In the genomic region with DNA sequence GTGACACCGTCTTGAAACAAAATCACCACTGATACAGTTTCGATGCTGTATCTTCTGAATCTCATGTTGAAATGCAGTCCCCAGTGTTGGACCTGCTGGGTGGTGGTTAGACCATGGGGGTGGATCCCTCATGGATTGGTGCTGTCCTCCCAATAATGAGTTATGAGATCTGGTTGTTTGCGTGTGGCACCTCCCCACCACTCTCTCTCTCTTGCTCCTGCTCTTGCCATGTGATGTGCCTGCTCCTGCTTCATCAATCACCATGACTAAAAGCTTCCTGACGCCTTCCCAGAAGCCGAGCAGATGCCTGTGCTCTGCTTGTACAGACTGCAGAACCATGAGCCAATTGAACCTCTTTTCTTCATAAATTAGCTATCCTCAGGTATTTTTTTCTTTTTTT, we compare ENCODE assay signal across 1 cellular context.
A peak's percentile ranks its signal among the peaks of the same experiment; 100 is the strongest.
TF ChIP-seq lines count a peak whose summit lies in the region.

No MANE protein-coding gene starts in this region.

TF ChIP-seq in HepG2, 621 proteins besides CTCF, POLR2A, EP300 and RAD21:
- TF ChIP-seq SOX5 (CRISPR knock-in tag; IDR thresholded peaks at IDR 0.05; ENCODE audit: borderline replicate concordance) = no peak
- peak; percentile 85 for TF ChIP-seq RBM22 (optimal IDR thresholded peaks at IDR 0.05; ENCODE audit: low read length)
- no peak for TF ChIP-seq KDM5B (CRISPR knock-in tag; IDR thresholded peaks at IDR 0.05; ENCODE audit: borderline replicate concordance)
- TF ChIP-seq CC2D1A (CRISPR knock-in tag; IDR thresholded peaks at IDR 0.05) = no peak
- TF ChIP-seq MYNN (CRISPR knock-in tag; IDR thresholded peaks at IDR 0.05; ENCODE audit: low read depth) = no peak
TF ChIP-seq in HepG2: peak in this region for 1.
